In genomic region chr11:73335204-73335923, GRCh38 we compare ENCODE assay signal across 9 cellular contexts. TPM values are rescaled to one million over a fixed set of nuclear protein-coding genes. Genes with fewer than 3 reads are reported as not detected.
A peak's percentile ranks its signal among the peaks of the same experiment; 100 is the strongest.
DNase-seq lines count a peak whose midpoint lies in the region; ATAC-seq, FAIRE-seq and TF ChIP-seq lines count a peak whose summit lies in the region.
"Had no signal": no experiment of that assay in that cellular context is flagged by ENCODE, and none has a peak within 500 bp of the region (broad histone marks: within the 10 kb centered on the region; RNA-seq: fewer than 3 reads in every experiment).

No MANE protein-coding gene starts in this region.

- H3K36me3 ChIP-seq in neuronal stem cell (replicated peaks in 1 of 2; ENCODE audit: control insufficient read depth in 2 of 2, insufficient read depth in 2 of 2, low read length in 2 of 2) (peaks cover 7 to 10% of the 10 kb centered on the region in 2 donors), stomach smooth muscle (ENCODE audit: control insufficient read depth in 2 of 2, insufficient read depth in 2 of 2, low read length in 2 of 2) (peaks cover 0 to 2% of the 10 kb centered on the region in 2 donors)

- no peaks in the 10 kb centered on the region for H3K27me3 ChIP-seq in neuronal stem cell (ENCODE audit: control insufficient read depth in 3 of 3, insufficient read depth in 3 of 3, low read depth in 1 of 3, low read length in 3 of 3)
- no peaks in the 10 kb centered on the region for H3K27me3 ChIP-seq in stomach smooth muscle (ENCODE audit: control insufficient read depth in 1 of 2, insufficient read depth in 2 of 2, low read length in 2 of 2)

- peak overlapping the region; percentile 62 for H2BK5ac ChIP-seq in neuronal stem cell (ENCODE audit: low read length)

- H3K27ac ChIP-seq in neuronal stem cell (replicated peaks; ENCODE audit: low read length) (peak overlapping the region; percentile 88), stomach smooth muscle (ENCODE audit: low read length) (peak overlapping the region; percentile 80)

- no CpG with 5 or more reads among the region's 4 CpGs for WGBS in neuronal stem cell (ENCODE audit: extremely low coverage in 2 of 2, insufficient read length in 2 of 2, insufficient replicate concordance in 1 of 2), 2 donors

- H3K9me3 ChIP-seq in neuronal stem cell (replicated peaks in 1 of 2; ENCODE audit: control insufficient read depth in 2 of 2, insufficient read depth in 1 of 2, low read depth in 1 of 2, low read length in 2 of 2) (no peaks in the 10 kb centered on the region), stomach smooth muscle (ENCODE audit: control insufficient read depth in 2 of 2, low read length in 2 of 2) (no peaks in the 10 kb centered on the region)

- H4K91ac ChIP-seq in neuronal stem cell (ENCODE audit: low read depth, low read length, poor library complexity) = no peak overlapping the region

- peak overlapping the region; percentile 93 for H3K18ac ChIP-seq in neuronal stem cell (ENCODE audit: low read length)

- no peak overlapping the region for H3K4me3 ChIP-seq in neuronal stem cell (ENCODE audit: low read length in 2 of 2)
- H3K4me3 ChIP-seq in stomach smooth muscle (ENCODE audit: low read length in 2 of 2) = peak overlapping the region; percentile 31 to 44

- TF ChIP-seq CTCF in D721Med (IDR thresholded peaks at IDR 0.05; ENCODE audit: insufficient read depth, missing control alignments) = peak; percentile 92

- H2AK5ac ChIP-seq in neuronal stem cell (ENCODE audit: low read depth, low read length) = peak overlapping the region; percentile 97

- H3K4me1 ChIP-seq in neuronal stem cell (ENCODE audit: control insufficient read depth in 2 of 2, insufficient read depth in 1 of 2, low read depth in 1 of 2, low read length in 2 of 2) = peaks cover 50 to 64% of the 10 kb centered on the region in 2 donors
- H3K4me1 ChIP-seq in stomach smooth muscle (ENCODE audit: control insufficient read depth, insufficient read depth, low read length) = peaks cover 76% of the 10 kb centered on the region

- H2BK12ac ChIP-seq in neuronal stem cell (ENCODE audit: low read length) = no peak overlapping the region

- peak overlapping the region; percentile 91 for H2BK120ac ChIP-seq in neuronal stem cell (ENCODE audit: low read depth, low read length)

- no peak overlapping the region for H3K4ac ChIP-seq in neuronal stem cell (ENCODE audit: low read length)

- no peak overlapping the region for H3K9ac ChIP-seq in neuronal stem cell (ENCODE audit: low read depth, low read length, poor library complexity)
- H3K9ac ChIP-seq in stomach smooth muscle (ENCODE audit: low read length in 2 of 2) = peak overlapping the region; percentile 21 to 36

- ATAC-seq in HG03175 (IDR thresholded peaks at IDR 0.05; ENCODE audit: unreplicated experiment) = no peak

- no peak overlapping the region for H3K4me2 ChIP-seq in neuronal stem cell (ENCODE audit: insufficient read depth, low read length, poor library complexity, severe bottlenecking)

- peak overlapping the region; percentile 39 for H2AFZ ChIP-seq in neuronal stem cell (ENCODE audit: low read length)

- no peak overlapping the region for H3K23ac ChIP-seq in neuronal stem cell (ENCODE audit: low read depth, low read length, poor library complexity)

- DNase-seq in D721Med (ENCODE audit: insufficient read length, low spot score) (peak; percentile 85), LHCN-M2 (ENCODE audit: low read depth) (peak; percentile 74), RKO (ENCODE audit: low spot score) (peak; percentile 72), activated T-helper 1 cell treated with Interleukin-2 at 50 U/mL for 16 hours (ENCODE audit: low read depth) (peak; percentile 63), fibroblast of peridontal ligament (ENCODE audit: extremely low read depth) (peak; percentile 91), neuronal stem cell (ENCODE audit: low spot score) (peak; percentile 89)

- no peak overlapping the region for H3K14ac ChIP-seq in neuronal stem cell (ENCODE audit: low read length)

- H3K79me1 ChIP-seq in neuronal stem cell (ENCODE audit: low read depth, low read length) = peaks cover 10% of the 10 kb centered on the region

- no peak overlapping the region for H4K8ac ChIP-seq in neuronal stem cell (ENCODE audit: low read depth, low read length)

- FAIRE-seq in D721Med (lab: Jason Lieb, UNC) = no peak
- FAIRE-seq: colon had no signal

- peak overlapping the region; percentile 22 for H2BK15ac ChIP-seq in neuronal stem cell (ENCODE audit: low read length)

RNA-seq across cellular contexts. Expression of gene ARHGEF17, which starts 27.3 kb away (rescaled TPM):
- total RNA-seq in LHCN-M2 (2014; rRNA removed) = 13.8 and 15.7 TPM in 2 replicates
- polyA plus RNA-seq in LHCN-M2 (2012) = 33.9 TPM
- polyA plus RNA-seq in neuronal stem cell (2013, experiment 1 of 2) = 40.1 TPM
- polyA plus RNA-seq in neuronal stem cell (2013, experiment 2 of 2) = 38.9 TPM

RNA-seq across cellular contexts. Expression of gene RELT, which starts 40.8 kb away (rescaled TPM):
- total RNA-seq in LHCN-M2 (2014; rRNA removed) = 12.9 and 13.0 TPM in 2 replicates
- polyA plus RNA-seq in LHCN-M2 (2012) = 4.5 TPM
- polyA plus RNA-seq in neuronal stem cell (2013, experiment 1 of 2) = 6.6 TPM
- polyA plus RNA-seq in neuronal stem cell (2013, experiment 2 of 2) = 6.9 TPM

Comparison
In these comparisons a context has a peak if more than half of its experiments do, and no peak if none do; other contexts are left out.
1. H3K4me3 ChIP-seq: peak in stomach smooth muscle (2 of 2); none in neuronal stem cell (0 of 2).
2. Peak in every context shown above with its lines, with median percentiles within 50 percentile points of each other: DNase-seq.